Comparison of ENCODE assay signal across 18 cellular contexts in genomic region chr4:62126064-62126732, GRCh38.
DNase-seq lines count a peak whose midpoint lies in the region; ATAC-seq and TF ChIP-seq lines count a peak whose summit lies in the region.
"Had no signal": no experiment of that assay in that cellular context is flagged by ENCODE, and none has a peak within 500 bp of the region (broad histone marks: within the 10 kb centered on the region; RNA-seq: fewer than 3 reads in every experiment).

No MANE protein-coding gene starts in this region.

- CTCF ChIA-PET in MCF 10A (lab: Yijun Ruan, JAX) = interaction anchor here (0.7 kb wide), 1 partner anchor 115 kb away, joined by 5 read pairs; no protein-coding TSS in a partner anchor

- no peak overlapping the region for H3K27ac Mint-ChIP-seq in MCF 10A (ENCODE audit: low read depth, unreplicated experiment)
- H3K27ac Mint-ChIP-seq: B cell; CD8-positive, alpha-beta T cell; IgD-negative memory B cell had no signal

- no TSS peak for BruUV-seq in MCF 10A (replicated peaks; lab: Mats Ljungman, UMichigan)

- no peaks in the 10 kb centered on the region for H3K4me1 Mint-ChIP-seq in MCF 10A (ENCODE audit: insufficient read depth, unreplicated experiment)
- H3K4me1 Mint-ChIP-seq: B cell, IgD-negative memory B cell had no signal

- no peaks in the 10 kb centered on the region for H3K36me3 Mint-ChIP-seq in MCF 10A (ENCODE audit: insufficient read depth, unreplicated experiment)
- H3K36me3 Mint-ChIP-seq: CD8-positive, alpha-beta T cell; IgD-negative memory B cell had no signal

- H3K9me3 Mint-ChIP-seq in MCF 10A (ENCODE audit: unreplicated experiment) = peaks cover 15% of the 10 kb centered on the region

- peak; percentile 41 for ATAC-seq in left ventricle myocardium superior
- no peak for ATAC-seq in right cardiac atrium
- no peak for ATAC-seq in HG02610 (IDR thresholded peaks at IDR 0.05; ENCODE audit: unreplicated experiment)
- ATAC-seq in GM21360 (IDR thresholded peaks at IDR 0.05; ENCODE audit: unreplicated experiment) = no peak
- ATAC-seq: CD8-positive, alpha-beta T cell; GM12878; HepG2 had no signal

- POLR2A ChIA-PET in MCF 10A (lab: Yijun Ruan, JAX) = interaction anchor here (0.5 kb wide), 1 partner anchor 350 kb away, joined by 3 read pairs; no protein-coding TSS in a partner anchor

- no peak for TF ChIP-seq CTCF in MCF 10A (IDR thresholded peaks at IDR 0.05; ENCODE audit: unreplicated experiment)

- H3K27ac ChIP-seq in right cardiac atrium (ENCODE audit: low read length) = no peak overlapping the region
- H3K27ac ChIP-seq: BLaER1 treated with 17β-estradiol and CSF1 and Interleukin-3, amounts not matched to agents 10 nM and 100 nM; GM23248 had no signal

- H3K9me3 ChIP-seq in right cardiac atrium (ENCODE audit: control insufficient read depth, low read length) = no peaks in the 10 kb centered on the region
- H3K9me3 ChIP-seq: HAP-1 had no signal

- no peaks in the 10 kb centered on the region for H3K27me3 Mint-ChIP-seq in MCF 10A (ENCODE audit: insufficient read depth, unreplicated experiment)
- H3K27me3 Mint-ChIP-seq: B cell, IgD-negative memory B cell had no signal

- intact Hi-C loops in left ventricle myocardium superior (cut with micrococcal nuclease) (no loop called here), right cardiac atrium (cut with DNase I) (no loop called here), MCF 10A (cut with micrococcal nuclease) (no loop called here)

- no peak overlapping the region for H3K4me3 Mint-ChIP-seq in MCF 10A (ENCODE audit: unreplicated experiment)
- H3K4me3 Mint-ChIP-seq: B cell; CD8-positive, alpha-beta T cell had no signal

- DNase-seq in left ventricle myocardium superior (no peak), right cardiac atrium (no peak), astrocyte of the hippocampus (ENCODE audit: low read depth, low spot score) (peak; percentile 33), non-pigmented ciliary epithelial cell (ENCODE audit: low read depth) (peak; percentile 5), MCF 10A (ENCODE audit: unreplicated experiment) (no peak)
- DNase-seq: Calu3; CD8-positive, alpha-beta T cell; DND-41; EL; GM23248 had no signal

- H3K4me3 ChIP-seq in right cardiac atrium (ENCODE audit: low read length) = no peak overlapping the region
- H3K4me3 ChIP-seq: BLaER1 treated with 17β-estradiol and CSF1 and Interleukin-3, amounts not matched to agents 10 nM and 100 nM; GM12878; GM23248; HAP-1 had no signal

- H3K27me3 ChIP-seq in right cardiac atrium (ENCODE audit: control insufficient read depth, insufficient read depth) = no peaks in the 10 kb centered on the region
- H3K27me3 ChIP-seq: BLaER1 treated with 17β-estradiol and CSF1 and Interleukin-3, amounts not matched to agents 10 nM and 100 nM had no signal

- H3K4me1 ChIP-seq in right cardiac atrium (ENCODE audit: control insufficient read depth, insufficient read depth, low read length) = no peaks in the 10 kb centered on the region
- H3K4me1 ChIP-seq: BLaER1 treated with 17β-estradiol and CSF1 and Interleukin-3, amounts not matched to agents 10 nM and 100 nM had no signal

Comparison
In these comparisons a context has a peak if more than half of its experiments do, and no peak if none do; other contexts are left out.
1. DNase-seq: peak in astrocyte of the hippocampus (single experiment) and non-pigmented ciliary epithelial cell (single experiment); none in left ventricle myocardium superior (single experiment), right cardiac atrium (0 of 3) and MCF 10A (single experiment).